Comparison of ENCODE assay signal across 19 cellular contexts in genomic region chr13:45994752-45995151, GRCh38.
"Had no signal": no experiment of that assay in that cellular context is flagged by ENCODE, and none has a peak within 500 bp of the region (broad histone marks: within the 10 kb centered on the region; RNA-seq: fewer than 3 reads in every experiment).

No MANE protein-coding gene starts in this region.

- DNase-seq: colonic mucosa; effector CD8-positive, alpha-beta T cell; endodermal cell; foreskin fibroblast; gastrocnemius medialis; head of caudate nucleus; kidney; left ventricle myocardium inferior; lower lobe of right lung; naive thymus-derived CD8-positive, alpha-beta T cell; stimulated activated CD4-positive, alpha-beta T cell treated with anti-CD3 and anti-CD28 coated beads, Interleukin-12 subunit alpha, Interleukin-12 subunit beta, amount 100 ng/mL, for 4 hours; stimulated activated CD4-positive, alpha-beta T cell treated with anti-CD3 and anti-CD28 coated beads, Interleukin-1b, Interleukin-23, amount 100 ng/mL, for 48 hours; stimulated activated CD4-positive, alpha-beta T cell treated with anti-CD3 and anti-CD28 coated beads, Interleukin-4, amount 100 ng/mL, for 1 hour; stimulated activated CD8-positive, alpha-beta memory T cell treated with anti-CD3 and anti-CD28 coated beads, Interleukin-4, amount 100 ng/mL, for 48 hours; stimulated activated naive CD4-positive, alpha-beta T cell treated with Interleukin-2 at 50 U/mL for 16 hours; stomach; trophoblast cell had no signal

- ATAC-seq: esophagus mucosa; gastrocnemius medialis; lower lobe of right lung; naive thymus-derived CD8-positive, alpha-beta T cell; sciatic nerve had no signal

- FAIRE-seq: kidney had no signal
